Comparison of ENCODE assay signal across 23 cellular contexts in genomic region chr7:156626220-156626895, GRCh38. TPM values are rescaled to one million over a fixed set of nuclear protein-coding genes. Genes with fewer than 3 reads are reported as not detected.
"Had no signal": no experiment of that assay in that cellular context is flagged by ENCODE, and none has a peak within 500 bp of the region (broad histone marks: within the 10 kb centered on the region; RNA-seq: fewer than 3 reads in every experiment).

No MANE protein-coding gene starts in this region.

- H3K4me1 ChIP-seq: gastrocnemius medialis, tibial nerve had no signal

- H3K4me3 ChIP-seq: esophagus squamous epithelium, gastrocnemius medialis, SK-N-MC, tibial nerve had no signal

- H3K27ac ChIP-seq: epithelial cell of prostate, esophagus squamous epithelium, gastrocnemius medialis, SK-N-MC, tibial nerve had no signal

- H3K36me3 Mint-ChIP-seq: activated naive CD4-positive, alpha-beta T cell treated with anti-CD3 and anti-CD28 coated beads, Interleukin-2, amount 50 U/mL, for 24 hours had no signal

- H3K36me3 ChIP-seq: esophagus squamous epithelium, gastrocnemius medialis had no signal

- H3K27me3 ChIP-seq: esophagus squamous epithelium, gastrocnemius medialis, tibial nerve had no signal

- H3K4me3 Mint-ChIP-seq: activated naive CD4-positive, alpha-beta T cell treated with anti-CD3 and anti-CD28 coated beads, Interleukin-2, amount 50 U/mL, for 24 hours; activated naive CD8-positive, alpha-beta T cell treated with anti-CD3 and anti-CD28 coated beads, Interleukin-2, amount 50 U/mL, for 24 hours; activated T-cell treated with anti-CD3 and anti-CD28 coated beads, Interleukin-2, amount 50 U/mL, for 4 hours; central memory CD8-positive, alpha-beta T cell; natural killer cell treated with Interleukin-12 subunit alpha and Interleukin-12 subunit beta and Interleukin-15 and Interleukin-18, amount 100 ng/mL, for 72 hours had no signal

- DNase-seq: activated CD4-positive, alpha-beta T cell treated with anti-CD3 and anti-CD28 coated beads for 4 hours; activated CD4-positive, alpha-beta T cell treated with anti-CD3 and anti-CD28 coated beads, Interleukin-2, amount 50 U/mL, for 4 hours; activated CD4-positive, CD25-positive, alpha-beta regulatory T cell; activated naive CD8-positive, alpha-beta T cell treated with anti-CD3 and anti-CD28 coated beads, Interleukin-2, amount 50 U/mL, for 24 hours; activated T-cell treated with anti-CD3 and anti-CD28 coated beads, Interleukin-2, amount 50 U/mL, for 4 hours; amygdala; effector CD8-positive, alpha-beta T cell; esophagus squamous epithelium; gastrocnemius medialis; glutamatergic neuron; left cardiac atrium; mesendoderm; posterior cingulate gyrus; right cardiac atrium; stimulated activated CD4-positive, alpha-beta T cell treated with anti-CD3 and anti-CD28 coated beads, Interleukin-15, amount 100 ng/mL, for 24 hours; stimulated activated CD4-positive, alpha-beta T cell treated with anti-CD3 and anti-CD28 coated beads, Interleukin-2, amount 100 ng/mL, for 24 hours; stimulated activated naive CD4-positive, alpha-beta T cell had no signal

- H3K4me1 Mint-ChIP-seq: activated naive CD4-positive, alpha-beta T cell treated with anti-CD3 and anti-CD28 coated beads, Interleukin-2, amount 50 U/mL, for 24 hours; central memory CD8-positive, alpha-beta T cell had no signal

- H3K27ac Mint-ChIP-seq: activated naive CD4-positive, alpha-beta T cell treated with anti-CD3 and anti-CD28 coated beads, Interleukin-2, amount 50 U/mL, for 24 hours; activated naive CD8-positive, alpha-beta T cell treated with anti-CD3 and anti-CD28 coated beads, Interleukin-2, amount 50 U/mL, for 24 hours; natural killer cell treated with Interleukin-12 subunit alpha and Interleukin-12 subunit beta and Interleukin-15 and Interleukin-18, amount 100 ng/mL, for 72 hours had no signal

- ATAC-seq: activated naive CD8-positive, alpha-beta T cell treated with anti-CD3 and anti-CD28 coated beads, Interleukin-2, amount 50 U/mL, for 24 hours; activated T-cell treated with anti-CD3 and anti-CD28 coated beads, Interleukin-2, amount 50 U/mL, for 4 hours; gastrocnemius medialis; left cardiac atrium; natural killer cell treated with Interleukin-12 subunit alpha and Interleukin-12 subunit beta and Interleukin-15 and Interleukin-18, amount 100 ng/mL, for 72 hours; right cardiac atrium had no signal

RNA-seq across cellular contexts. Expression of gene RNF32, which starts 14.2 kb away (rescaled TPM):
- total RNA-seq: natural killer cell treated with Interleukin-12 subunit alpha and Interleukin-12 subunit beta and Interleukin-15 and Interleukin-18, amount 100 ng/mL, for 72 hours had no signal
